17 cellular contexts compared by ENCODE assay signal in genomic region chr21:36915701-36916075, GRCh38.
"Had no signal": no experiment of that assay in that cellular context is flagged by ENCODE, and none has a peak within 500 bp of the region (broad histone marks: within the 10 kb centered on the region; RNA-seq: fewer than 3 reads in every experiment).

No MANE protein-coding gene starts in this region.

- H3K4me3 ChIP-seq: MG63, SJCRH30 had no signal

- H3K9me3 ChIP-seq: MG63 had no signal

- H3K36me3 ChIP-seq: MG63, SJCRH30 had no signal

- H3K27ac ChIP-seq: HL-60, SJCRH30 had no signal

- DNase-seq: KBM-7, MG63, NCI-H1092, NCI-H1105 treated with DMSO at 0.1 percent for 48 hours, NCI-H1417 treated with DMSO at 0.1 percent for 48 hours, NCI-H146, NCI-H1694 treated with DMSO at 0.1 percent for 48 hours, NCI-H1930, NCI-H2081, NCI-H2107, NCI-H2227 treated with DMSO at 0.1 percent for 48 hours, NCI-H524, NCI-H69, NCI-H774, SHP77 treated with DMSO at 0.1 percent for 48 hours, SJCRH30 had no signal

- H3K27me3 ChIP-seq: MG63, SJCRH30 had no signal
